In the genomic region with DNA sequence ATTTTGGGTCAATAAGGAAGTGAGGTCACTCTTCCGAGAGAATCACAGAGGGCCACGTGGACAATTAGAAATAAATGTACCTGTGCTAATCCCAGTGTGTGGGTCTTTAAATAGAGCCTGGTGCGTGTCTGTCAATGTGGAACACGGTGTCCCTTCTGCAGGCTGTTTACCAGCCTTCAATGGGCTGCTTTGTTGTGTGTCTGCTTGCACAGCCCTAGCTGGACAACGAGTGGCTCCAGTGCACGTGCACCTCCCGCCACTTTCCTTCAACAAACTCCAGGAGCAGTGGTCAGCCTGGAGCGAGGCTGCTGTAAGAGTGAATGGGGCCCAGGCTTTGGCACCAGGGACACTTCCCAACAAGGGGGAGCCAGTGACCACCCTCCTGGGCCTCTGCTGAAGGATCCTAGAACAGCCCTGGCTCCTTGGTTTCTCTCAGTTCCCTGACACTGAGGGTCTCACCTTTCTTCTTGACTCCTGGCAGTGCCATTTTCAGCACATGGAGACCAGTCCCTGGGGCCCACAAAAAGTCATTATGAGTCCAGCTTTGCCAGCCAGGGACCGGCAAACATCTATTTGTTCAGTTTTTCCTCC, we compare ENCODE assay signal across 23 cellular contexts.
A peak's percentile ranks its signal among the peaks of the same experiment; 100 is the strongest.
DNase-seq lines count a peak whose midpoint lies in the region; ATAC-seq, FAIRE-seq and TF ChIP-seq lines count a peak whose summit lies in the region.
"Had no signal": no experiment of that assay in that cellular context is flagged by ENCODE, and none has a peak within 500 bp of the region (broad histone marks: within the 10 kb centered on the region; RNA-seq: fewer than 3 reads in every experiment).

No MANE protein-coding gene starts in this region.

- ATAC-seq in left cardiac atrium (no peak), left ventricle myocardium superior (peak; percentile 93), psoas muscle (peak; percentile 37 to 96 (median 90)), GM21360 (IDR thresholded peaks at IDR 0.05; ENCODE audit: unreplicated experiment) (no peak)

- H3K27ac ChIP-seq in psoas muscle: no peak overlapping the region
- no peak overlapping the region for H3K27ac ChIP-seq in vagina
- H3K27ac ChIP-seq: SJCRH30 had no signal

- no peaks in the 10 kb centered on the region for H3K9me3 ChIP-seq in psoas muscle
- no peaks in the 10 kb centered on the region for H3K9me3 ChIP-seq in vagina
- H3K9me3 ChIP-seq: MG63, SJCRH30 had no signal

- intact Hi-C loops in cardiac septum (cut with DNase I) (no loop called here), left cardiac atrium (cut with DNase I) (no loop called here), left ventricle myocardium superior (cut with micrococcal nuclease) (no loop called here), psoas muscle (cut with DNase I) (no loop called here), vagina (cut with DNase I) (no loop called here)

- H3K36me3 ChIP-seq in psoas muscle (ENCODE audit: insufficient read depth in 1 of 2, low read depth in 1 of 2): no peaks in the 10 kb centered on the region
- H3K36me3 ChIP-seq in vagina: no peaks in the 10 kb centered on the region
- H3K36me3 ChIP-seq: MG63, SJCRH30 had no signal

- no peak for FAIRE-seq in D721Med (lab: Jason Lieb, UNC)
- FAIRE-seq: A204.1, GM12891, H54 had no signal

- H3K4me1 ChIP-seq in psoas muscle (peaks cover 4% of the 10 kb centered on the region), vagina (no peaks in the 10 kb centered on the region)
- H3K4me1 ChIP-seq: SJCRH30 had no signal

- H3K27me3 ChIP-seq in psoas muscle (ENCODE audit: insufficient read depth in 3 of 3, low read length in 2 of 3) (peaks cover 0 to 18% (median 0%) of the 10 kb centered on the region in 3 donors), vagina (no peaks in the 10 kb centered on the region)
- H3K27me3 ChIP-seq: MG63 had no signal

- no peak overlapping the region for H3K4me3 ChIP-seq in psoas muscle
- H3K4me3 ChIP-seq in vagina: no peak overlapping the region
- H3K4me3 ChIP-seq: MG63, SJCRH30 had no signal

- WGBS in psoas muscle, 3 donors: 32 to 37% (median 33%) methylated on average over 9 of the region's 9 CpGs

- no peak for TF ChIP-seq POLR2A in vagina (IDR thresholded peaks at IDR 0.05)

- no peak for TF ChIP-seq CTCF in psoas muscle (IDR thresholded peaks at IDR 0.05)
- no peak for TF ChIP-seq CTCF in D721Med (IDR thresholded peaks at IDR 0.05; ENCODE audit: insufficient read depth, missing control alignments)
- TF ChIP-seq CTCF in vagina (IDR thresholded peaks at IDR 0.05): no peak

- DNase-seq in cardiac septum (ENCODE audit: low spot score): peak; percentile 44
- no peak for DNase-seq in left cardiac atrium
- no peak for DNase-seq in left ventricle myocardium superior
- DNase-seq in psoas muscle: no peak
- no peak for DNase-seq in D721Med (ENCODE audit: insufficient read length, low spot score)
- no peak for DNase-seq in CD1c-positive myeloid dendritic cell (ENCODE audit: extremely low spot score)
- DNase-seq in vagina (ENCODE audit: extremely low spot score in 2 of 2): no peak
- DNase-seq: Calu3; CD4-positive, alpha-beta memory T cell; DMS53; Karpas-422; MG63; NCI-H1048; NCI-H1436 treated with DMSO at 0.1 percent for 48 hours; NCI-H2029; NCI-H345; NCI-H524 treated with DMSO at 0.1 percent for 48 hours; RPMI8226; SJCRH30 had no signal

Comparison
In these comparisons a context has a peak if more than half of its experiments do, and no peak if none do; other contexts are left out.
1. ATAC-seq: peak in left ventricle myocardium superior (single experiment) and psoas muscle (4 of 4); none in left cardiac atrium (0 of 2) and GM21360 (single experiment).